In the genomic region with DNA sequence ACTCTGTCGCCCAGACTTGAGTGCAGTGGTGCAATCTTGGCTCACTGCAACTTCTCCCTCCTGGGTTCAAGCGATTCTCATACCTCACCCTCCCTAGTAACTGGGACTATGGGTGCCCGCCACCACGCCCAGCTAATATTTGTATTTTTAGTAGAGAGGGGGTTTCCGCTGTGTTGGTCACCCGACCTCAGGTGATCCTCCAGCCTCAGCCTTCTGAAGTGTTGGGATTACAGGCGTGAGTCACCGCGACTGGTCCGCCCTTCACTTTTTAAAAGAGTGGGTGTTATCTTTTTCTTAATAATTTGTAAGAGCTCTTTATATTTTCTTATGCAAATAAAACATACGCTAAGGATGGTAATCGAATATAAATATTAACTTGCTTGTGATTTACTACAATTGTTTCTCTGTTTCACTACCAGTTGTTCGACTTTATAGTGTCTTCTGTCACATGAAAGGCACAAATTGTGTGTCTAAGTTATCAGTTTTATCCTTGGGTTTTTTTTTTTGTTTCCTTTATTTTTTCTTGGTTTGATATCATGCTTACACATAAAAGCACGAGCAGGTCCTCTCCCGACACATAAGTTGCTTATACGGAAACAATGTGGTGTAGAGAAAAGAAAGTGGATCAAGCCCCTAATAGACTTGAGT, we compare ENCODE assay signal across 8 cellular contexts. TPM values are rescaled to one million over a fixed set of nuclear protein-coding genes. Genes with fewer than 3 reads are reported as not detected.
DNase-seq lines count a peak whose midpoint lies in the region; ATAC-seq and TF ChIP-seq lines count a peak whose summit lies in the region.

No MANE protein-coding gene starts in this region.

- H3K36me3 Mint-ChIP-seq in dendritic cell treated with granulocyte-macrophage colony-stimulating factor and Interleukin-4, amounts not matched to agents 40 ng/mL and 50 ng/mL, for 4 days (ENCODE audit: low read depth) = peaks cover 24% of the 10 kb centered on the region
- H3K36me3 Mint-ChIP-seq in neural progenitor cell = peaks cover 11% of the 10 kb centered on the region

- no peak for TF ChIP-seq CTCF in DND-41 (IDR thresholded peaks at IDR 0.05; ENCODE audit: borderline replicate concordance, extremely low read depth, low read length, poor library complexity, severe bottlenecking)
- TF ChIP-seq CTCF in neural progenitor cell (IDR thresholded peaks at IDR 0.05) = no peak

- H3K4me3 Mint-ChIP-seq in dendritic cell treated with granulocyte-macrophage colony-stimulating factor and Interleukin-4, amounts not matched to agents 40 ng/mL and 50 ng/mL, for 4 days = peak overlapping the region; percentile 96
- peak overlapping the region; percentile 98 for H3K4me3 Mint-ChIP-seq in neural progenitor cell

- H3K27me3 ChIP-seq in DND-41 (ENCODE audit: insufficient read depth, low read length, poor library complexity) = peaks cover 5% of the 10 kb centered on the region
- no peaks in the 10 kb centered on the region for H3K27me3 ChIP-seq in neural progenitor cell

- H3K79me2 ChIP-seq in DND-41 (ENCODE audit: insufficient read depth, low read length) (peaks cover 35% of the 10 kb centered on the region), neural progenitor cell (ENCODE audit: low read depth) (peaks cover 57% of the 10 kb centered on the region)

- no peak for ATAC-seq in DND-41 (ENCODE audit: insufficient read depth, low read depth)

- H3K9me3 ChIP-seq in DND-41 (ENCODE audit: insufficient read depth, low read length, severe bottlenecking) (no peaks in the 10 kb centered on the region), neural progenitor cell (ENCODE audit: low read depth) (no peaks in the 10 kb centered on the region)

- no peaks in the 10 kb centered on the region for H3K9me3 Mint-ChIP-seq in dendritic cell treated with granulocyte-macrophage colony-stimulating factor and Interleukin-4, amounts not matched to agents 40 ng/mL and 50 ng/mL, for 4 days
- H3K9me3 Mint-ChIP-seq in neural progenitor cell = no peaks in the 10 kb centered on the region

- H3K36me3 ChIP-seq in DND-41 (ENCODE audit: insufficient read depth, low read length) (peaks cover 5% of the 10 kb centered on the region; the same call in 1 of the 2 replicates), neural progenitor cell (peaks cover 7% of the 10 kb centered on the region)

- peak overlapping the region; percentile 94 for H3K4me2 ChIP-seq in DND-41 (ENCODE audit: insufficient read depth, low read length)
- peak overlapping the region; percentile 94 for H3K4me2 ChIP-seq in neural progenitor cell

- H3K4me1 ChIP-seq in DND-41 (ENCODE audit: insufficient read depth, low read length) (peaks cover 38% of the 10 kb centered on the region), neural progenitor cell (peaks cover 3% of the 10 kb centered on the region)

- no peaks in the 10 kb centered on the region for H3K27me3 Mint-ChIP-seq in dendritic cell treated with granulocyte-macrophage colony-stimulating factor and Interleukin-4, amounts not matched to agents 40 ng/mL and 50 ng/mL, for 4 days
- H3K27me3 Mint-ChIP-seq in neural progenitor cell (ENCODE audit: insufficient read depth, low read depth) = peaks cover 7% of the 10 kb centered on the region

- H4K20me1 ChIP-seq in DND-41 (ENCODE audit: insufficient read depth, low read length) (peaks cover 21% of the 10 kb centered on the region), neural progenitor cell (ENCODE audit: low read depth) (peaks cover 25% of the 10 kb centered on the region)

- peaks cover 31% of the 10 kb centered on the region for H3F3A ChIP-seq in neural progenitor cell (ENCODE audit: low read depth)

- intact Hi-C loops in dendritic cell treated with granulocyte-macrophage colony-stimulating factor and Interleukin-4, amounts not matched to agents 40 ng/mL and 50 ng/mL, for 4 days (cut with micrococcal nuclease) = loop anchor here (10.0 kb wide), 1 partner anchor 1867 kb away; a partner anchor contains a TSS

- H3K4me1 Mint-ChIP-seq in dendritic cell treated with granulocyte-macrophage colony-stimulating factor and Interleukin-4, amounts not matched to agents 40 ng/mL and 50 ng/mL, for 4 days (ENCODE audit: low read depth) = peaks cover 29% of the 10 kb centered on the region
- peaks cover 20% of the 10 kb centered on the region for H3K4me1 Mint-ChIP-seq in neural progenitor cell

- H3K27ac ChIP-seq in DND-41 (ENCODE audit: low read length) (peak overlapping the region; percentile 26; the same call in 1 of the 2 replicates), neural progenitor cell (peak overlapping the region; percentile 100)

- H3K9ac ChIP-seq in DND-41 (ENCODE audit: low read depth, low read length) = peak overlapping the region; percentile 91
- peak overlapping the region; percentile 66 for H3K9ac ChIP-seq in neural progenitor cell

- peak overlapping the region; percentile 100 for H3K27ac Mint-ChIP-seq in dendritic cell treated with granulocyte-macrophage colony-stimulating factor and Interleukin-4, amounts not matched to agents 40 ng/mL and 50 ng/mL, for 4 days
- H3K27ac Mint-ChIP-seq in neural progenitor cell = peak overlapping the region; percentile 81

- no peak for DNase-seq in DND-41
- peak; percentile 61 for DNase-seq in RKO (ENCODE audit: low spot score)
- DNase-seq in neural progenitor cell (ENCODE audit: low spot score) = no peak
- DNase-seq in medulla oblongata (ENCODE audit: extremely low spot score) = no peak
- DNase-seq in SKM-1 (lab: John Stamatoyannopoulos, UW; ENCODE audit: unreplicated experiment) = no peak
- DNase-seq in NCI-H1694 (lab: John Stamatoyannopoulos, UW) = no peak
- DNase-seq in ureter (ENCODE audit: low spot score) = no peak

- H2AFZ ChIP-seq in DND-41 (ENCODE audit: low read depth, low read length) (peak overlapping the region; percentile 95), neural progenitor cell (replicated peaks) (peak overlapping the region; percentile 81)

- H3K4me3 ChIP-seq in DND-41 (ENCODE audit: low read depth in 1 of 2, low read length in 2 of 2) = peak overlapping the region; percentile 75 to 76; a peak in 3 of 4 replicates
- peak overlapping the region; percentile 93 for H3K4me3 ChIP-seq in neural progenitor cell

RNA-seq across cellular contexts. Expression of a gene that starts 1.9 kb away (rescaled TPM):
- 179 and 321 TPM in 2 replicates for total RNA-seq in neural progenitor cell (ENCODE audit: low replicate concordance)
- total RNA-seq in ureter = 98.5 TPM
